23 cellular contexts compared by ENCODE assay signal in genomic region chr17:55668581-55668980, GRCh38. TPM values are rescaled to one million over a fixed set of nuclear protein-coding genes. Genes with fewer than 3 reads are reported as not detected.
DNase-seq lines count a peak whose midpoint lies in the region; ATAC-seq and TF ChIP-seq lines count a peak whose summit lies in the region.
"Had no signal": no experiment of that assay in that cellular context is flagged by ENCODE, and none has a peak within 500 bp of the region (broad histone marks: within the 10 kb centered on the region; RNA-seq: fewer than 3 reads in every experiment).

No MANE protein-coding gene starts in this region.

- no peaks in the 10 kb centered on the region for H3K36me3 Mint-ChIP-seq in activated T-cell treated with anti-CD3 and anti-CD28 coated beads, Interleukin-2, amount 50 U/mL, for 24 hours (ENCODE audit: low read depth)
- no peaks in the 10 kb centered on the region for H3K36me3 Mint-ChIP-seq in T-cell
- H3K36me3 Mint-ChIP-seq: CD14-positive monocyte had no signal

- no peak overlapping the region for H4K12ac ChIP-seq in trophoblast cell (ENCODE audit: low read depth, low read length)

- H3K79me1 ChIP-seq in trophoblast cell (ENCODE audit: low read length) = no peaks in the 10 kb centered on the region

- no peak overlapping the region for H3K14ac ChIP-seq in trophoblast cell (ENCODE audit: low read length)

- no peak for ATAC-seq in GM21515 (IDR thresholded peaks at IDR 0.05; ENCODE audit: unreplicated experiment)
- no peak for ATAC-seq in T-cell (replicated peaks in 1 of 4)

- H2BK120ac ChIP-seq in trophoblast cell (ENCODE audit: insufficient read depth, low read length, poor library complexity) = no peak overlapping the region

- H3K4me3 ChIP-seq in NT2/D1 (ENCODE audit: insufficient read length, low read depth) (no peak overlapping the region), trophoblast cell (ENCODE audit: low read depth, low read length) (no peak overlapping the region), brain microvascular endothelial cell (ENCODE audit: low read depth, low read length) (no peak overlapping the region)
- H3K4me3 ChIP-seq: adrenal gland, lung, SK-N-MC, tibial artery had no signal

- H3K27me3 ChIP-seq in NT2/D1 (ENCODE audit: insufficient read depth, insufficient read length) (no peaks in the 10 kb centered on the region), trophoblast cell (ENCODE audit: insufficient read depth, low read length) (no peaks in the 10 kb centered on the region), brain microvascular endothelial cell (replicated peaks) (no peaks in the 10 kb centered on the region)
- H3K27me3 ChIP-seq: adrenal gland, tibial artery had no signal

- H3K79me2 ChIP-seq in trophoblast cell (ENCODE audit: control insufficient read depth, insufficient read depth, low read length, poor library complexity) = no peaks in the 10 kb centered on the region

- in situ Hi-C loops in brain microvascular endothelial cell (cut with HindIII; ENCODE audit: low pct_ligation_motif_present, low sequenced_read_pairs) = no loop called here

- CTCF ChIA-PET in T-cell (lab: Charles Lee) = no interaction called here

- POLR2A ChIA-PET in T-cell (lab: Charles Lee) = no interaction called here

- H3K9ac ChIP-seq in NT2/D1 (ENCODE audit: insufficient read length, low read depth) (no peak overlapping the region), trophoblast cell (ENCODE audit: low read length) (no peak overlapping the region)

- no peak overlapping the region for H2AFZ ChIP-seq in trophoblast cell (ENCODE audit: insufficient read depth, low read length, poor library complexity)

- H4K91ac ChIP-seq in trophoblast cell (ENCODE audit: low read depth, low read length) = no peak overlapping the region

- H3K36me3 ChIP-seq in NT2/D1 (ENCODE audit: insufficient read depth, insufficient read length, low read length) (no peaks in the 10 kb centered on the region), trophoblast cell (ENCODE audit: control insufficient read depth in 1 of 2, insufficient read depth in 2 of 2, low read length in 2 of 2) (no peaks in the 10 kb centered on the region), brain microvascular endothelial cell (replicated peaks) (no peaks in the 10 kb centered on the region)
- H3K36me3 ChIP-seq: adrenal gland, tibial artery had no signal

- no peak overlapping the region for H3K4ac ChIP-seq in trophoblast cell (ENCODE audit: low read depth, low read length)

- no peak overlapping the region for H2BK5ac ChIP-seq in trophoblast cell (ENCODE audit: low read depth, low read length, poor library complexity)

- peak overlapping the region; percentile 6 for H3K4me2 ChIP-seq in trophoblast cell (ENCODE audit: low read length)

- H3K4me1 Mint-ChIP-seq in activated T-cell treated with anti-CD3 and anti-CD28 coated beads, Interleukin-2, amount 50 U/mL, for 24 hours (ENCODE audit: low read depth) = peaks cover 4% of the 10 kb centered on the region
- no peaks in the 10 kb centered on the region for H3K4me1 Mint-ChIP-seq in T-cell
- H3K4me1 Mint-ChIP-seq: activated CD4-positive, alpha-beta T cell treated with anti-CD3 and anti-CD28 coated beads, Interleukin-2, amount 10 ng/mL, durations not matched to agents 24 days and 14 days had no signal

- H3K9me3 Mint-ChIP-seq in activated T-cell treated with anti-CD3 and anti-CD28 coated beads, Interleukin-2, amount 50 U/mL, for 24 hours = peaks cover 5% of the 10 kb centered on the region
- H3K9me3 Mint-ChIP-seq in T-cell = no peaks in the 10 kb centered on the region

- no peak overlapping the region for H3K18ac ChIP-seq in trophoblast cell (ENCODE audit: low read length)

- H4K8ac ChIP-seq in trophoblast cell (ENCODE audit: low read depth, low read length) = no peak overlapping the region

- H3K9me3 ChIP-seq in NT2/D1 (ENCODE audit: insufficient read depth, low read length) = peaks cover 12% of the 10 kb centered on the region; the same call in 1 of the 2 replicates
- no peaks in the 10 kb centered on the region for H3K9me3 ChIP-seq in trophoblast cell (ENCODE audit: insufficient read depth, low read depth, low read length)
- H3K9me3 ChIP-seq: adrenal gland, tibial artery had no signal

- WGBS in trophoblast cell (ENCODE audit: extremely low coverage, insufficient coverage, insufficient read length) = no CpG with 5 or more reads among the region's 3 CpGs

- no peak overlapping the region for H2AK5ac ChIP-seq in trophoblast cell (ENCODE audit: low read length)

- H3K23ac ChIP-seq in trophoblast cell (ENCODE audit: low read length) = no peak overlapping the region

- no peak overlapping the region for H2BK12ac ChIP-seq in trophoblast cell (ENCODE audit: low read length)

- H3K4me3 Mint-ChIP-seq in activated T-cell treated with anti-CD3 and anti-CD28 coated beads, Interleukin-2, amount 50 U/mL, for 24 hours = no peak overlapping the region
- no peak overlapping the region for H3K4me3 Mint-ChIP-seq in T-cell
- H3K4me3 Mint-ChIP-seq: activated CD4-positive, alpha-beta T cell treated with anti-CD3 and anti-CD28 coated beads, Interleukin-2, amount 10 ng/mL, durations not matched to agents 24 days and 14 days; CD14-positive monocyte; dendritic cell treated with granulocyte-macrophage colony-stimulating factor and Interleukin-4, amounts not matched to agents 40 ng/mL and 50 ng/mL, for 4 days had no signal

- DNase-seq in COLO829 (ENCODE audit: low spot score) (peak; percentile 27), NT2/D1 (ENCODE audit: low read depth, low spot score) (peak; percentile 5), left kidney (ENCODE audit: low read depth, low spot score) (peak; percentile 15), trophoblast cell (no peak), T-cell (no peak), brain microvascular endothelial cell (no peak)
- DNase-seq in activated T-cell treated with anti-CD3 and anti-CD28 coated beads, Interleukin-2, amount 50 U/mL, for 24 hours = no peak
- DNase-seq: activated CD4-positive, alpha-beta T cell treated with anti-CD3 and anti-CD28 coated beads, Interleukin-2, amount 10 ng/mL, durations not matched to agents 24 days and 14 days; activated naive CD4-positive, alpha-beta T cell treated with Interleukin-2 at 50 U/mL for 16 hours; activated T-cell treated with anti-CD3 and anti-CD28 coated beads, Interleukin-2, amount 50 U/mL, for 48 hours; adrenal gland; kidney; NCI-H1105; NCI-H2029 treated with DMSO at 0.1 percent for 48 hours; NCI-H446; stimulated activated naive CD4-positive, alpha-beta T cell treated with Interleukin-2 at 50 U/mL for 16 hours; tibial artery had no signal

- H3K27ac ChIP-seq in trophoblast cell (ENCODE audit: low read depth, low read length) (no peak overlapping the region), brain microvascular endothelial cell (no peak overlapping the region)
- H3K27ac ChIP-seq: adrenal gland, SK-N-MC, tibial artery had no signal

- no peak for TF ChIP-seq CTCF in brain microvascular endothelial cell (IDR thresholded peaks at IDR 0.05; ENCODE audit: low read depth, low read length, missing control alignments)

- H3K4me1 ChIP-seq in NT2/D1 (ENCODE audit: insufficient read depth, insufficient read length) (peaks cover 11% of the 10 kb centered on the region), trophoblast cell (ENCODE audit: control insufficient read depth in 1 of 2, insufficient read depth in 2 of 2, low read length in 2 of 2) (peaks cover 3 to 9% of the 10 kb centered on the region in 2 experiments)
- H3K4me1 ChIP-seq: tibial artery had no signal

- H3K27me3 Mint-ChIP-seq in activated T-cell treated with anti-CD3 and anti-CD28 coated beads, Interleukin-2, amount 50 U/mL, for 24 hours = peaks cover 56% of the 10 kb centered on the region
- H3K27me3 Mint-ChIP-seq in T-cell = peaks cover 29 to 35% of the 10 kb centered on the region in 2 donors

- no peak overlapping the region for H3K27ac Mint-ChIP-seq in activated T-cell treated with anti-CD3 and anti-CD28 coated beads, Interleukin-2, amount 50 U/mL, for 24 hours
- H3K27ac Mint-ChIP-seq in T-cell = no peak overlapping the region
- H3K27ac Mint-ChIP-seq: activated CD4-positive, alpha-beta T cell treated with anti-CD3 and anti-CD28 coated beads, Interleukin-2, amount 10 ng/mL, durations not matched to agents 24 days and 14 days; dendritic cell treated with granulocyte-macrophage colony-stimulating factor and Interleukin-4, amounts not matched to agents 40 ng/mL and 50 ng/mL, for 4 days had no signal

RNA-seq across cellular contexts. Expression of gene TMEM100, which starts 54.1 kb away (rescaled TPM):
- polyA plus RNA-seq in trophoblast cell (2013) = 3.7 and 4.1 TPM in 2 replicates
- under 1 TPM in 1 of 5 donors, not detected in 4; 0.35 TPM for total RNA-seq in T-cell
- total RNA-seq: activated CD4-positive, alpha-beta T cell treated with anti-CD3 and anti-CD28 coated beads, Interleukin-2, amount 10 ng/mL, durations not matched to agents 24 days and 14 days; T-helper 2 cell treated with Interferon-gamma antibody and Interleukin-4, amounts not matched to agents 100 ng/mL and 5 ng/mL, for 36 hours had no signal
- polyA plus RNA-seq: CD14-positive monocyte had no signal

Comparison
In these comparisons a context has a peak if more than half of its experiments do, and no peak if none do; other contexts are left out.
1. DNase-seq: peak in COLO829 (single experiment), NT2/D1 (single experiment) and left kidney (single experiment); none in trophoblast cell (0 of 2), activated T-cell treated with anti-CD3 and anti-CD28 coated beads, Interleukin-2, amount 50 U/mL, for 24 hours (single experiment), T-cell (0 of 34) and brain microvascular endothelial cell (single experiment).